In the genomic region with DNA sequence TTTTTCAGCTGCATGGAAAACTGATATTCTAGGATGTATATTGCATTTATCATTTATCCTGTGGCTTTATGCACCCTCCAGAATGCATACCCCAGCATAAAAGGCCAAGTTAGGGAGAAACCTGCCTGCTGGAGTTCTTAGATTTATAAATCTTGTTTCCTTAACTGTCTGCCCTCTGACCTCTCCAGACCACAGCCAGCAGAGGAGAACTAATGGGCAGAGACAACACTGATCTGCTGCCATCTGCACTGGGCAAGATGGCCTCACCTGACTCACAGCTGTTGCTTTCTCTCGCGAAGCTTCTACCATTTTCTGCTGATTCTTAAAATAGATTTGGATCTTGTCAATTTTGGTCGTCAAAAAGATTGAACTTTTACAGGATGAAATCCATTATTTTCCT, we compare ENCODE assay signal across 15 cellular contexts.
DNase-seq lines count a peak whose midpoint lies in the region; ATAC-seq and TF ChIP-seq lines count a peak whose summit lies in the region.
"Had no signal": no experiment of that assay in that cellular context is flagged by ENCODE, and none has a peak within 500 bp of the region (broad histone marks: within the 10 kb centered on the region; RNA-seq: fewer than 3 reads in every experiment).

No MANE protein-coding gene starts in this region.

- ATAC-seq in activated T-cell treated with anti-CD3 and anti-CD28 coated beads, Interleukin-2, amount 50 U/mL, for 72 hours (replicated peaks in 1 of 2): no peak
- peak; percentile 24 for ATAC-seq in left lobe of liver
- ATAC-seq in left lung: no peak
- ATAC-seq: left colon had no signal

- no peaks in the 10 kb centered on the region for H3K27me3 Mint-ChIP-seq in activated T-cell treated with anti-CD3 and anti-CD28 coated beads, Interleukin-2, amount 50 U/mL, for 72 hours (ENCODE audit: low read depth)
- no peaks in the 10 kb centered on the region for H3K27me3 Mint-ChIP-seq in activated T-helper 1 cell treated with anti-CD3 and anti-CD28 coated beads, Interleukin-12 subunit alpha, Interleukin-12 subunit beta, Interleukin-2, Interleukin-4 antibody, amounts not matched to agents 30 ng/mL and 10 ng/mL and 1 ng/mL, durations not matched to agents 14 hours and 24 hours and 36 hours (ENCODE audit: insufficient read depth)

- H3K4me1 Mint-ChIP-seq in activated T-cell treated with anti-CD3 and anti-CD28 coated beads, Interleukin-2, amount 50 U/mL, for 72 hours (ENCODE audit: low read depth): peaks cover 84% of the 10 kb centered on the region
- H3K4me1 Mint-ChIP-seq in activated T-helper 1 cell treated with anti-CD3 and anti-CD28 coated beads, Interleukin-12 subunit alpha, Interleukin-12 subunit beta, Interleukin-2, Interleukin-4 antibody, amounts not matched to agents 30 ng/mL and 10 ng/mL and 1 ng/mL, durations not matched to agents 14 hours and 24 hours and 36 hours (ENCODE audit: low read depth): peaks cover 67% of the 10 kb centered on the region

- 76 to 84% methylated on average over 3 of the region's 3 CpGs for WGBS in transverse colon (ENCODE audit: low coverage in 1 of 2), 2 donors

- TF ChIP-seq EP300 in transverse colon (IDR thresholded peaks at IDR 0.05; ENCODE audit: low read depth): no peak

- no peaks in the 10 kb centered on the region for H3K36me3 ChIP-seq in transverse colon
- no peaks in the 10 kb centered on the region for H3K36me3 ChIP-seq in left lung
- H3K36me3 ChIP-seq: upper lobe of left lung had no signal

- DNase-seq in activated T-cell treated with anti-CD3 and anti-CD28 coated beads, Interleukin-2, amount 50 U/mL, for 72 hours: no peak
- DNase-seq in activated T-cell treated with anti-CD3 and anti-CD28 coated beads, Interleukin-2, amount 50 U/mL, for 48 hours: no peak
- no peak for DNase-seq in activated T-helper 1 cell treated with anti-CD3 and anti-CD28 coated beads, Interleukin-12 subunit alpha, Interleukin-12 subunit beta, Interleukin-2, Interleukin-4 antibody, amounts not matched to agents 30 ng/mL and 10 ng/mL and 1 ng/mL, durations not matched to agents 14 hours and 24 hours and 36 hours (ENCODE audit: low spot score)
- DNase-seq in left lobe of liver (ENCODE audit: low spot score) (peak; percentile 12), transverse colon (no peak), NCI-H2081 treated with DMSO at 0.1 percent for 48 hours (lab: John Stamatoyannopoulos, UW) (no peak), left lung (no peak), A172 (ENCODE audit: low spot score) (no peak)
- DNase-seq: DND-41, left colon, NCI-H1930, NCI-H82, Right ventricle myocardium superior, upper lobe of left lung had no signal

- H3K36me3 Mint-ChIP-seq in activated T-cell treated with anti-CD3 and anti-CD28 coated beads, Interleukin-2, amount 50 U/mL, for 72 hours (ENCODE audit: insufficient read depth in 2 of 2): peaks cover 17 to 48% of the 10 kb centered on the region in 2 donors
- peaks cover 42% of the 10 kb centered on the region for H3K36me3 Mint-ChIP-seq in activated T-helper 1 cell treated with anti-CD3 and anti-CD28 coated beads, Interleukin-12 subunit alpha, Interleukin-12 subunit beta, Interleukin-2, Interleukin-4 antibody, amounts not matched to agents 30 ng/mL and 10 ng/mL and 1 ng/mL, durations not matched to agents 14 hours and 24 hours and 36 hours (ENCODE audit: low read depth)

- TF ChIP-seq POLR2A in transverse colon (IDR thresholded peaks at IDR 0.05): no peak

- H3K27ac Mint-ChIP-seq in activated T-cell treated with anti-CD3 and anti-CD28 coated beads, Interleukin-2, amount 50 U/mL, for 72 hours: peak overlapping the region; percentile 96
- peak overlapping the region; percentile 55 for H3K27ac Mint-ChIP-seq in activated T-helper 1 cell treated with anti-CD3 and anti-CD28 coated beads, Interleukin-12 subunit alpha, Interleukin-12 subunit beta, Interleukin-2, Interleukin-4 antibody, amounts not matched to agents 30 ng/mL and 10 ng/mL and 1 ng/mL, durations not matched to agents 14 hours and 24 hours and 36 hours

- no peaks in the 10 kb centered on the region for H3K9me3 ChIP-seq in transverse colon
- no peaks in the 10 kb centered on the region for H3K9me3 ChIP-seq in left lung
- H3K9me3 ChIP-seq: upper lobe of left lung had no signal

- H3K27ac ChIP-seq in transverse colon: peak overlapping the region; percentile 52 to 93 (median 88)
- H3K27ac ChIP-seq in left lung: peak overlapping the region in 1 of 2 donors; percentile 95

- TF ChIP-seq CTCF in transverse colon (IDR thresholded peaks at IDR 0.05) (no peak), left lung (IDR thresholded peaks at IDR 0.05) (no peak)

- H3K4me3 Mint-ChIP-seq in activated T-cell treated with anti-CD3 and anti-CD28 coated beads, Interleukin-2, amount 50 U/mL, for 72 hours: peak overlapping the region; percentile 58 to 78
- H3K4me3 Mint-ChIP-seq in activated T-helper 1 cell treated with anti-CD3 and anti-CD28 coated beads, Interleukin-12 subunit alpha, Interleukin-12 subunit beta, Interleukin-2, Interleukin-4 antibody, amounts not matched to agents 30 ng/mL and 10 ng/mL and 1 ng/mL, durations not matched to agents 14 hours and 24 hours and 36 hours: peak overlapping the region; percentile 37
- H3K4me3 Mint-ChIP-seq: neural crest cell had no signal

- H3K9me3 Mint-ChIP-seq in activated T-cell treated with anti-CD3 and anti-CD28 coated beads, Interleukin-2, amount 50 U/mL, for 72 hours: no peaks in the 10 kb centered on the region
- no peaks in the 10 kb centered on the region for H3K9me3 Mint-ChIP-seq in activated T-helper 1 cell treated with anti-CD3 and anti-CD28 coated beads, Interleukin-12 subunit alpha, Interleukin-12 subunit beta, Interleukin-2, Interleukin-4 antibody, amounts not matched to agents 30 ng/mL and 10 ng/mL and 1 ng/mL, durations not matched to agents 14 hours and 24 hours and 36 hours

- intact Hi-C loops in activated T-helper 1 cell treated with anti-CD3 and anti-CD28 coated beads, Interleukin-12 subunit alpha, Interleukin-12 subunit beta, Interleukin-2, Interleukin-4 antibody, amounts not matched to agents 30 ng/mL and 10 ng/mL and 1 ng/mL, durations not matched to agents 14 hours and 24 hours and 36 hours (cut with micrococcal nuclease): loop anchor here (10.0 kb wide), 1 partner anchor 488 kb away; a partner anchor contains a TSS
- intact Hi-C loops in transverse colon (cut with DNase I; ENCODE audit: low total_unique reads): no loop called here
- intact Hi-C loops in left lung (cut with DNase I): no loop called here

- H3K4me3 ChIP-seq in transverse colon (no peak overlapping the region), left lung (no peak overlapping the region)
- H3K4me3 ChIP-seq: upper lobe of left lung had no signal

- H3K4me1 ChIP-seq in transverse colon: peaks cover 13 to 84% (median 21%) of the 10 kb centered on the region in 4 donors
- peaks cover 20 to 64% of the 10 kb centered on the region in 2 donors for H3K4me1 ChIP-seq in left lung

- H3K27me3 ChIP-seq in transverse colon (no peaks in the 10 kb centered on the region), left lung (no peaks in the 10 kb centered on the region)
- H3K27me3 ChIP-seq: upper lobe of left lung had no signal

- in situ Hi-C loops in transverse colon (cut with MboI; ENCODE audit: low pct_ligation_motif_present in 1 of 4, low pct_unique_long_range_greater_than_20kb in 1 of 4, low sequenced_read_pairs in 3 of 4): no loop called here
